Comparison of ENCODE assay signal across 2 cellular contexts in genomic region chr6:35048631-35049083, GRCh38.
TF ChIP-seq lines count a peak whose summit lies in the region.

No MANE protein-coding gene starts in this region.

TF ChIP-seq in GM12878, 131 proteins besides CTCF, POLR2A, EP300 and RAD21 (continued from another document):
- TF ChIP-seq ATF2 (IDR thresholded peaks at IDR 0.05; ENCODE audit: low read length) (no peak), CREB1 (IDR thresholded peaks at IDR 0.05; ENCODE audit: low read depth) (0 out of 2 replicates have a peak, but pooled peaks have one; percentile 21)

TF ChIP-seq in liver, 16 proteins besides CTCF, POLR2A, EP300 and RAD21 (continued from another document):
- TF ChIP-seq HNF4A (conservative IDR thresholded peaks at IDR 0.05) (no peak), REST (IDR thresholded peaks at IDR 0.05) (no peak), FOXA2 (IDR thresholded peaks at IDR 0.05) (no peak), FOXA1 (IDR thresholded peaks at IDR 0.05) (no peak), GABPA (IDR thresholded peaks at IDR 0.05 in 1 of 2, conservative IDR thresholded peaks at IDR 0.05 in 1 of 2) (no peak), RXRA (IDR thresholded peaks at IDR 0.05) (no peak)
